ENCODE assay signal across 9 cellular contexts in the genomic region with DNA sequence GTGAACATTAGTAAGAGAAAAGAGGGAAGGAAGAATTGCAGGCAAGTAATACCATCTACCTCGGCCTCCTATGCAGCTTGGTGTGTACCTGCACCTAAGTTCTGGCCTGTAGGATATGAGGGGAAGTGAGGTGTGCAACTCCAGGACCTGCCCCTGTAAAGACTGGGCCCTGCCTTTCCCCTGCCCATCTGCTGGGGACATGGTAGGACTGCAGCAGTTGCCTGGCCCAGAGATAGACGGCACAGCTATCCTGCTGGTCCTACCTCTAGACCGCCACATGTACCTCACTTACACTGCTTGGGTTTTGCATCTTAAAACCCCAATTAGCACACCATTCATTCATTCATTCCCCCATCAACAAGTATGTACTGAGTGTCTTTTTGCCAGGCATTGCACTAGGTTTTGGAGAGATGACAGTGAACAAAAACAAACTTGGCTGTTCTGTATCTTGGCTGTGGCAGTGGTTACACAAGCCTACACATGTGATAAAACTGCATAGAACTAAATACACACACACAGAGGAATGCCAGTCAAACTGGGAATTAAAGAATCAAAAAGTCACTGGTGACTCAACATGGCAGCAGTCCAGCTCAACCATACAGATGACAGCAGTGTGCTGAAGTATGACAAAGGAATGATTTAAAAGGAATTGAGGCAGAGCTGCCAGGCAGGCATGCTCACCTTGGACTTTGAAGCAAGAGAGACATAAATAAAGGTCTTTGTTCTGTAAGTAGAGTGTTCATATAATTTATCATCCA. TPM values are rescaled to one million over a fixed set of nuclear protein-coding genes. Genes with fewer than 3 reads are reported as not detected.
DNase-seq lines count a peak whose midpoint lies in the region; ATAC-seq, FAIRE-seq and TF ChIP-seq lines count a peak whose summit lies in the region.
"Had no signal": no experiment of that assay in that cellular context is flagged by ENCODE, and none has a peak within 500 bp of the region (broad histone marks: within the 10 kb centered on the region; RNA-seq: fewer than 3 reads in every experiment).

No MANE protein-coding gene starts in this region.

- in situ Hi-C loops in mammary epithelial cell (cut with MboI; ENCODE audit: low sequenced_read_pairs in 2 of 2) = no loop called here

- dilution Hi-C loops in mammary epithelial cell (cut with HindIII; ENCODE audit: low sequenced_read_pairs) = loop anchor here (5.0 kb wide), 1 partner anchor 41 kb away; no protein-coding TSS in a partner anchor

- WGBS in mammary epithelial cell (ENCODE audit: low coverage, missing lambda C conversion rate) = 68% methylated on average over 3 of the region's 3 CpGs

- H3K4me2 ChIP-seq in mammary epithelial cell (ENCODE audit: insufficient read depth, low read depth, low read length) = no peak overlapping the region

- no TSS peak for BruUV-seq in mammary epithelial cell (replicated peaks; lab: Mats Ljungman, UMichigan)

- no peaks in the 10 kb centered on the region for H3K27me3 ChIP-seq in mammary epithelial cell (ENCODE audit: insufficient read depth, low read length)

- H4K20me1 ChIP-seq in mammary epithelial cell (ENCODE audit: insufficient read depth, low read length) = no peaks in the 10 kb centered on the region

- DNase-seq in activated naive CD4-positive, alpha-beta T cell treated with anti-CD3 and anti-CD28 coated beads, Interleukin-2, amount 50 U/mL, for 16 hours = peak; percentile 43
- no peak for DNase-seq in activated naive CD4-positive, alpha-beta T cell treated with Interleukin-2 at 50 U/mL for 16 hours
- DNase-seq in mammary epithelial cell (peak; percentile 96), lung microvascular endothelial cell (ENCODE audit: low read depth in 2 of 2) (peak; percentile 78 to 82), ureter (ENCODE audit: low spot score) (peak; percentile 85), HTR-8/SVneo (ENCODE audit: insufficient read length, low spot score) (no peak), germinal center (ENCODE audit: low spot score) (no peak)

- H3K79me2 ChIP-seq in mammary epithelial cell (ENCODE audit: insufficient read depth, low read length) = peaks cover 12% of the 10 kb centered on the region

- peaks cover 3% of the 10 kb centered on the region for H3K9me3 ChIP-seq in mammary epithelial cell (replicated peaks; ENCODE audit: insufficient read depth, low read length)

- no peak for TF ChIP-seq CTCF in mammary epithelial cell (conservative IDR thresholded peaks at IDR 0.05 in 1 of 2, IDR thresholded peaks at IDR 0.05 in 1 of 2; ENCODE audit: extremely low read depth in 1 of 2, insufficient read depth in 1 of 2, low read depth in 1 of 2, low read length in 2 of 2)

- CTCF ChIA-PET in mammary epithelial cell (lab: Charles Lee; ENCODE audit: low non-redundant PET) = no interaction called here

- intact Hi-C loops in mammary epithelial cell (cut with micrococcal nuclease) = loop anchor here (1.0 kb wide), 2 partner anchors 16 to 24 kb away; partner anchors contain the start of gene MGAT1

- FAIRE-seq in HTR-8/SVneo (lab: Jason Lieb, UNC) = no peak
- FAIRE-seq: G401.6 had no signal

- no peak overlapping the region for H3K4me3 ChIP-seq in mammary epithelial cell (replicated peaks in 1 of 3; ENCODE audit: insufficient read depth in 1 of 3, low read depth in 2 of 3, low read length in 3 of 3)

- H3K9ac ChIP-seq in mammary epithelial cell (ENCODE audit: insufficient read depth, low read length) = no peak overlapping the region

- H2AFZ ChIP-seq in mammary epithelial cell (ENCODE audit: low read depth, low read length) = no peak overlapping the region

- ATAC-seq in GM21381 (IDR thresholded peaks at IDR 0.05; ENCODE audit: unreplicated experiment) = no peak

- H3K4me1 ChIP-seq in mammary epithelial cell (ENCODE audit: insufficient read depth, low read length) = peaks cover 28% of the 10 kb centered on the region

- H3K27ac ChIP-seq in mammary epithelial cell (ENCODE audit: insufficient read depth, low read depth, low read length) = peak overlapping the region; percentile 4

- H3K36me3 ChIP-seq in mammary epithelial cell (ENCODE audit: insufficient read depth, low read length) = no peaks in the 10 kb centered on the region

RNA-seq across cellular contexts. Expression of gene MGAT1, which starts 23.3 kb away (rescaled TPM):
- total RNA-seq in mammary epithelial cell (100 to 1,000 TPM in 1 of 2 donors, 10 to 100 TPM in 1; 91.4 to 177 TPM), lung microvascular endothelial cell (65.8 and 129 TPM in 2 replicates), ureter (151 TPM)
- polyA plus RNA-seq in mammary epithelial cell = 134 TPM
- 122 TPM for polyA minus RNA-seq in mammary epithelial cell

RNA-seq across cellular contexts. Expression of gene ZFP62, which starts 35.1 kb away (rescaled TPM):
- total RNA-seq in mammary epithelial cell (10 to 100 TPM; 17.2 to 17.5 TPM), lung microvascular endothelial cell (10.5 and 13.7 TPM in 2 replicates), ureter (44.8 TPM)
- 6.7 TPM for polyA plus RNA-seq in mammary epithelial cell
- 40.5 TPM for polyA minus RNA-seq in mammary epithelial cell

Comparison
In these comparisons a context has a peak if more than half of its experiments do, and no peak if none do; other contexts are left out.
1. DNase-seq: peak in activated naive CD4-positive, alpha-beta T cell treated with anti-CD3 and anti-CD28 coated beads, Interleukin-2, amount 50 U/mL, for 16 hours (single experiment), mammary epithelial cell (single experiment), lung microvascular endothelial cell (2 of 2) and ureter (single experiment); none in activated naive CD4-positive, alpha-beta T cell treated with Interleukin-2 at 50 U/mL for 16 hours (single experiment), HTR-8/SVneo (single experiment) and germinal center (single experiment).